ENCODE assay signal across 12 cellular contexts in the genomic region with DNA sequence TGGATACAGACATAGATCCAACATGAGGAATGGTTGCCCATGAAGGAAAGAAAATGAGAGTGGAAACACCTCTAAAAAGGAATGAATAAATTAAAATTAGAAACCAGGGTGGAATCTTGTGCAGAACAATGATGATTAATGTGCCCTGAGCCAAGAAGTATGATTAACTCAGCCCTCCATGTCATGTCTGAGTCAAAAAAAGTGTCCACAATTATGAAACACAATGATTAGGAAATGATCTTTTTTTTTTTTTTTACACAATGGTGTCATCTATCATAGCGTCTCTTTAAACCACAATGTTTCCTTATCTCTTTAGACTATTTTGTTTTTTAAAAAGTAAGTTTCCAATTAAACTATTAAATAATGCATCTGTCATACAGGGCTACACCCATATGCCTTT.
DNase-seq lines count a peak whose midpoint lies in the region; ATAC-seq and TF ChIP-seq lines count a peak whose summit lies in the region.
"Had no signal": no experiment of that assay in that cellular context is flagged by ENCODE, and none has a peak within 500 bp of the region (broad histone marks: within the 10 kb centered on the region; RNA-seq: fewer than 3 reads in every experiment).

No MANE protein-coding gene starts in this region.

- H3K36me3 Mint-ChIP-seq in HFFc6 (ENCODE audit: low read depth) = no peaks in the 10 kb centered on the region
- H3K36me3 Mint-ChIP-seq: CD4-positive, alpha-beta memory T cell had no signal

- peaks cover 39% of the 10 kb centered on the region for H3K4me1 Mint-ChIP-seq in HFFc6 (ENCODE audit: low read depth)

- no peak overlapping the region for H3K4me3 ChIP-seq in AG10803 (ENCODE audit: low read length)

- TF ChIP-seq CTCF in AG10803 (conservative IDR thresholded peaks at IDR 0.05; ENCODE audit: low read length) (no peak), HFFc6 (IDR thresholded peaks at IDR 0.05) (no peak)

- ATAC-seq in GM19397 (IDR thresholded peaks at IDR 0.05; ENCODE audit: unreplicated experiment) = no peak

- H3K27me3 Mint-ChIP-seq in HFFc6 (ENCODE audit: insufficient read depth) = no peaks in the 10 kb centered on the region; the same call in 1 of the 2 replicates

- peak; percentile 58 for DNase-seq in AG10803 (ENCODE audit: low read depth)
- peak; percentile 14 for DNase-seq in HFFc6
- DNase-seq in SKM-1 treated with dmso at 0.1 percent for 144 hours (lab: John Stamatoyannopoulos, UW; ENCODE audit: unreplicated experiment) = peak; percentile 67
- peak; percentile 79 for DNase-seq in iris pigment epithelial cell (ENCODE audit: low read depth)
- DNase-seq in NCI-H1105 (lab: John Stamatoyannopoulos, UW) = no peak
- DNase-seq in mesenteric fat pad (ENCODE audit: low spot score) = no peak
- DNase-seq in NCI-H187 treated with DMSO at 0.1 percent for 48 hours (lab: John Stamatoyannopoulos, UW) = no peak
- DNase-seq: CD4-positive, alpha-beta memory T cell; left cardiac atrium; NCI-H524; nucleus accumbens had no signal

- H3K4me3 Mint-ChIP-seq in HFFc6 = peak overlapping the region; percentile 30; the same call in 1 of the 2 replicates

- H3K9me3 Mint-ChIP-seq in HFFc6 = peaks cover 4% of the 10 kb centered on the region; the same call in 1 of the 2 replicates
- H3K9me3 Mint-ChIP-seq: CD4-positive, alpha-beta memory T cell had no signal

- H3K27ac Mint-ChIP-seq in HFFc6 = no peak overlapping the region

Comparison
In these comparisons a context has a peak if more than half of its experiments do, and no peak if none do; other contexts are left out.
1. DNase-seq: peak in AG10803 (single experiment), HFFc6 (single experiment), SKM-1 treated with dmso at 0.1 percent for 144 hours (single experiment) and iris pigment epithelial cell (single experiment); none in NCI-H1105 (single experiment), mesenteric fat pad (single experiment) and NCI-H187 treated with DMSO at 0.1 percent for 48 hours (single experiment).